Comparison of ENCODE assay signal across 1 cellular context in genomic region chr5:74641014-74641777, GRCh38.
TF ChIP-seq lines count a peak whose summit lies in the region.

No MANE protein-coding gene starts in this region.

TF ChIP-seq in HEK293, 187 proteins besides CTCF, POLR2A, EP300 and RAD21 (continued from another document):
- TF ChIP-seq AEBP2 (tag by site-specific recombination; IDR thresholded peaks at IDR 0.05; ENCODE audit: borderline replicate concordance) (no peak), ZNF398 (tag by site-specific recombination; IDR thresholded peaks at IDR 0.05) (no peak), ZNF394 (tag by site-specific recombination; IDR thresholded peaks at IDR 0.05; ENCODE audit: borderline replicate concordance) (no peak), ZNF514 (tag by site-specific recombination; IDR thresholded peaks at IDR 0.05) (no peak), KLF17 (tag by site-specific recombination; IDR thresholded peaks at IDR 0.05) (no peak), ZNF776 (tag by site-specific recombination; IDR thresholded peaks at IDR 0.05; ENCODE audit: borderline replicate concordance) (no peak), SALL2 (tag by site-specific recombination; IDR thresholded peaks at IDR 0.05; ENCODE audit: borderline replicate concordance) (no peak), HOXA7 (CRISPR knock-in tag; IDR thresholded peaks at IDR 0.05; ENCODE audit: borderline replicate concordance) (no peak), ZNF280C (tag by site-specific recombination; IDR thresholded peaks at IDR 0.05) (no peak), ZNF426 (tag by site-specific recombination; IDR thresholded peaks at IDR 0.05) (no peak), ZNF350 (tag by site-specific recombination; IDR thresholded peaks at IDR 0.05) (no peak), BCL11A (tag by site-specific recombination; IDR thresholded peaks at IDR 0.05; ENCODE audit: low read depth) (no peak), PBX3 (CRISPR knock-in tag; IDR thresholded peaks at IDR 0.05) (no peak)
